31 cellular contexts compared by ENCODE assay signal in the genomic region with DNA sequence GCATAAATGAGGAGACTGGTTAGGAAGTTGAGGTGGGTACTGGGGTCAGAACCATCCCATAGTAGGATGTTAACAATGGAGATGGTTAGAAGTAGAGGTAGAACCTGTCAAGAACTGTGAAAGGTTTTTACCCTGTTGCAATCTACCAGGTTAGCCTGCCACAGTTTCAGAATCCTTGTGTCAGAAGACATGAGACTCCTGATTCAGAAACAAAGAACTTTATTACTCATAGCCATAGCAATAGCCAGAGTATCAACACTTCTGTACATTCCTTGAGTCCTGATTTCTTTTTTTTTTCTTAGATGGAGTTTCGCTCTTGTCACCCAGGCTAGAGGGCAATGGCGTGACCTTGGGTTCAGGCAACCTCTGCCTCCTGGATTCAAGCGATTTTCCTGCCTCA.
DNase-seq lines count a peak whose midpoint lies in the region; ATAC-seq and TF ChIP-seq lines count a peak whose summit lies in the region.
"Had no signal": no experiment of that assay in that cellular context is flagged by ENCODE, and none has a peak within 500 bp of the region (broad histone marks: within the 10 kb centered on the region; RNA-seq: fewer than 3 reads in every experiment).

No MANE protein-coding gene starts in this region.

- ATAC-seq in GM18867 (IDR thresholded peaks at IDR 0.05; ENCODE audit: unreplicated experiment) (peak; percentile 72), HG02571 (IDR thresholded peaks at IDR 0.05; ENCODE audit: unreplicated experiment) (peak; percentile 51), HG03442 (IDR thresholded peaks at IDR 0.05; ENCODE audit: unreplicated experiment) (peak; percentile 75), WTC11 (no peak)
- ATAC-seq: HCT116, heart left ventricle, left cardiac atrium had no signal

- H3K4me3 ChIP-seq in Caco-2 (ENCODE audit: low read depth, low read length), result no peak overlapping the region
- no peak overlapping the region for H3K4me3 ChIP-seq in ovary
- H3K4me3 ChIP-seq: heart left ventricle, neural progenitor cell, PC-9 had no signal

- WGBS in ovary, 3 donors, result 87 to 96% (median 89%) methylated on average over 3 of the region's 3 CpGs

- H3K36me3 Mint-ChIP-seq in Caco-2 (ENCODE audit: insufficient read depth, unreplicated experiment) (no peaks in the 10 kb centered on the region), WTC11 (no peaks in the 10 kb centered on the region)
- no peaks in the 10 kb centered on the region for H3K36me3 Mint-ChIP-seq in activated T-helper 2 cell treated with anti-CD3 and anti-CD28 coated beads, Interferon-gamma antibody, Interleukin-2, Interleukin-4, amounts not matched to agents 10 μg/mL and 5 μg/mL and 100 μg/mL, durations not matched to agents 14 hours and 24 hours and 36 hours (ENCODE audit: low read depth)

- H3K9me3 Mint-ChIP-seq in Caco-2 (ENCODE audit: unreplicated experiment) (peaks cover 7% of the 10 kb centered on the region), WTC11 (no peaks in the 10 kb centered on the region)
- no peaks in the 10 kb centered on the region for H3K9me3 Mint-ChIP-seq in activated T-helper 2 cell treated with anti-CD3 and anti-CD28 coated beads, Interferon-gamma antibody, Interleukin-2, Interleukin-4, amounts not matched to agents 10 μg/mL and 5 μg/mL and 100 μg/mL, durations not matched to agents 14 hours and 24 hours and 36 hours
- H3K9me3 Mint-ChIP-seq: CD8-positive, alpha-beta memory T cell; neural progenitor cell had no signal

- peak overlapping the region; percentile 76 for H3K27ac Mint-ChIP-seq in Caco-2 (ENCODE audit: unreplicated experiment)
- H3K27ac Mint-ChIP-seq in activated T-helper 2 cell treated with anti-CD3 and anti-CD28 coated beads, Interferon-gamma antibody, Interleukin-2, Interleukin-4, amounts not matched to agents 10 μg/mL and 5 μg/mL and 100 μg/mL, durations not matched to agents 14 hours and 24 hours and 36 hours, result no peak overlapping the region
- no peak overlapping the region for H3K27ac Mint-ChIP-seq in WTC11
- H3K27ac Mint-ChIP-seq: B cell; CD8-positive, alpha-beta memory T cell; neural progenitor cell; progenitor cell of endocrine pancreas had no signal

- H3K4me1 Mint-ChIP-seq in Caco-2 (ENCODE audit: low read depth, unreplicated experiment) (peaks cover 34% of the 10 kb centered on the region), WTC11 (peaks cover 3% of the 10 kb centered on the region)
- H3K4me1 Mint-ChIP-seq in activated T-helper 2 cell treated with anti-CD3 and anti-CD28 coated beads, Interferon-gamma antibody, Interleukin-2, Interleukin-4, amounts not matched to agents 10 μg/mL and 5 μg/mL and 100 μg/mL, durations not matched to agents 14 hours and 24 hours and 36 hours (ENCODE audit: low read depth), result no peaks in the 10 kb centered on the region
- H3K4me1 Mint-ChIP-seq: B cell; CD8-positive, alpha-beta memory T cell; neural progenitor cell had no signal

- H3K36me3 ChIP-seq in Caco-2 (ENCODE audit: control insufficient read depth, insufficient read depth, low read length), result no peaks in the 10 kb centered on the region
- no peaks in the 10 kb centered on the region for H3K36me3 ChIP-seq in ovary
- H3K36me3 ChIP-seq: heart left ventricle, neural progenitor cell had no signal

- no peak for TF ChIP-seq CTCF in Caco-2 (IDR thresholded peaks at IDR 0.05; ENCODE audit: insufficient read depth in 1 of 2, low read depth in 1 of 2, low read length in 1 of 2, severe bottlenecking in 1 of 2, unreplicated experiment in 1 of 2)
- no peak for TF ChIP-seq CTCF in WTC11 (IDR thresholded peaks at IDR 0.05)
- TF ChIP-seq CTCF in ovary (IDR thresholded peaks at IDR 0.05), result no peak

- H3K4me1 ChIP-seq in Caco-2 (peaks cover 51% of the 10 kb centered on the region), ovary (ENCODE audit: insufficient read depth) (no peaks in the 10 kb centered on the region)
- H3K4me1 ChIP-seq: heart left ventricle, neural progenitor cell had no signal

- no peak overlapping the region for H3K27ac ChIP-seq in ovary
- H3K27ac ChIP-seq: heart left ventricle, HL-60, neural progenitor cell, PC-9 had no signal

- H3K9me3 ChIP-seq in Caco-2 (no peaks in the 10 kb centered on the region), ovary (no peaks in the 10 kb centered on the region)

- intact Hi-C loops in Caco-2 (cut with micrococcal nuclease; ENCODE audit: unreplicated experiment), result loop anchor here (10.0 kb wide), 1 partner anchor 370 kb away; a partner anchor contains a TSS
- intact Hi-C loops in activated T-helper 2 cell treated with anti-CD3 and anti-CD28 coated beads, Interferon-gamma antibody, Interleukin-2, Interleukin-4, amounts not matched to agents 10 μg/mL and 5 μg/mL and 100 μg/mL, durations not matched to agents 14 hours and 24 hours and 36 hours (cut with micrococcal nuclease), result no loop called here
- intact Hi-C loops in ovary (cut with DNase I), result no loop called here

- no TSS peak for BruUV-seq in Caco-2 (replicated peaks; lab: Mats Ljungman, UMichigan)

- H3K27me3 Mint-ChIP-seq in Caco-2 (ENCODE audit: insufficient read depth, unreplicated experiment) (no peaks in the 10 kb centered on the region), WTC11 (ENCODE audit: low read depth) (no peaks in the 10 kb centered on the region)
- H3K27me3 Mint-ChIP-seq in activated T-helper 2 cell treated with anti-CD3 and anti-CD28 coated beads, Interferon-gamma antibody, Interleukin-2, Interleukin-4, amounts not matched to agents 10 μg/mL and 5 μg/mL and 100 μg/mL, durations not matched to agents 14 hours and 24 hours and 36 hours (ENCODE audit: low read depth), result no peaks in the 10 kb centered on the region
- H3K27me3 Mint-ChIP-seq: CD8-positive, alpha-beta memory T cell; progenitor cell of endocrine pancreas had no signal

- DNase-seq in Caco-2 (no peak), WTC11 (ENCODE audit: low spot score) (no peak), ovary (no peak), SK-N-DZ (ENCODE audit: low spot score) (no peak)
- no peak for DNase-seq in activated T-helper 2 cell treated with anti-CD3 and anti-CD28 coated beads, Interferon-gamma antibody, Interleukin-2, Interleukin-4, amounts not matched to agents 10 μg/mL and 5 μg/mL and 100 μg/mL, durations not matched to agents 14 hours and 24 hours and 36 hours (ENCODE audit: low spot score)
- DNase-seq: activated CD4-positive, alpha-beta T cell treated with anti-CD3 and anti-CD28 coated beads, Interleukin-2, amount 50 U/mL, for 4 hours; activated CD8-positive, alpha-beta memory T cell treated with anti-CD3 and anti-CD28 coated beads, Interleukin-2, amount 50 U/mL, for 4 hours; activated effector memory CD4-positive, alpha-beta T cell treated with Interleukin-2 at 50 U/mL for 16 hours; CD8-positive, alpha-beta memory T cell; erythroblast; GDM1; heart left ventricle; Karpas-422; left cardiac atrium; mammary epithelial cell; NCI-H1436 treated with DMSO at 0.1 percent for 48 hours; NCI-H510A treated with DMSO at 0.1 percent for 48 hours; NK-92 treated with Interleukin-12 subunit alpha and Interleukin-12 subunit beta, amount 100 ng/mL, for 24 hours; PC-9; SHP77; stimulated activated CD8-positive, alpha-beta memory T cell treated with anti-CD3 and anti-CD28 coated beads, Interleukin-4, amount 100 ng/mL, for 48 hours; substantia nigra; T-helper 9 cell had no signal

- TF ChIP-seq EP300 in ovary (IDR thresholded peaks at IDR 0.05), result no peak

- peak overlapping the region; percentile 21 for H3K4me3 Mint-ChIP-seq in Caco-2 (ENCODE audit: unreplicated experiment)
- no peak overlapping the region for H3K4me3 Mint-ChIP-seq in activated T-helper 2 cell treated with anti-CD3 and anti-CD28 coated beads, Interferon-gamma antibody, Interleukin-2, Interleukin-4, amounts not matched to agents 10 μg/mL and 5 μg/mL and 100 μg/mL, durations not matched to agents 14 hours and 24 hours and 36 hours (ENCODE audit: low read depth)
- H3K4me3 Mint-ChIP-seq in WTC11, result no peak overlapping the region
- H3K4me3 Mint-ChIP-seq: B cell; CD8-positive, alpha-beta memory T cell; neural progenitor cell had no signal

- POLR2A ChIA-PET in Caco-2 (lab: Charles Lee), result no interaction called here
- POLR2A ChIA-PET in WTC11 (lab: Charles Lee), result no interaction called here

- CTCF ChIA-PET in Caco-2 (lab: Charles Lee) (no interaction called here), WTC11 (lab: Charles Lee) (no interaction called here)

- H3K27me3 ChIP-seq in Caco-2 (replicated peaks; ENCODE audit: control insufficient read depth, insufficient read depth, low read length) (no peaks in the 10 kb centered on the region), ovary (no peaks in the 10 kb centered on the region)
- H3K27me3 ChIP-seq: heart left ventricle, neural progenitor cell had no signal

- no peak for TF ChIP-seq POLR2A in ovary (IDR thresholded peaks at IDR 0.05)

TF ChIP-seq in WTC11, 78 proteins besides CTCF, POLR2A, EP300 and RAD21 (continues in another document):
- TF ChIP-seq, protein P1, sequence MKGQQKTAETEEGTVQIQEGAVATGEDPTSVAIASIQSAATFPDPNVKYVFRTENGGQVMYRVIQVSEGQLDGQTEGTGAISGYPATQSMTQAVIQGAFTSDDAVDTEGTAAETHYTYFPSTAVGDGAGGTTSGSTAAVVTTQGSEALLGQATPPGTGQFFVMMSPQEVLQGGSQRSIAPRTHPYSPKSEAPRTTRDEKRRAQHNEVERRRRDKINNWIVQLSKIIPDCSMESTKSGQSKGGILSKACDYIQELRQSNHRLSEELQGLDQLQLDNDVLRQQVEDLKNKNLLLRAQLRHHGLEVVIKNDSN (CRISPR knock-in tag; IDR thresholded peaks at IDR 0.05), result no peak
- no peak for TF ChIP-seq FOXJ3 (CRISPR knock-in tag; IDR thresholded peaks at IDR 0.05; ENCODE audit: borderline replicate concordance)
- TF ChIP-seq, protein P2, sequence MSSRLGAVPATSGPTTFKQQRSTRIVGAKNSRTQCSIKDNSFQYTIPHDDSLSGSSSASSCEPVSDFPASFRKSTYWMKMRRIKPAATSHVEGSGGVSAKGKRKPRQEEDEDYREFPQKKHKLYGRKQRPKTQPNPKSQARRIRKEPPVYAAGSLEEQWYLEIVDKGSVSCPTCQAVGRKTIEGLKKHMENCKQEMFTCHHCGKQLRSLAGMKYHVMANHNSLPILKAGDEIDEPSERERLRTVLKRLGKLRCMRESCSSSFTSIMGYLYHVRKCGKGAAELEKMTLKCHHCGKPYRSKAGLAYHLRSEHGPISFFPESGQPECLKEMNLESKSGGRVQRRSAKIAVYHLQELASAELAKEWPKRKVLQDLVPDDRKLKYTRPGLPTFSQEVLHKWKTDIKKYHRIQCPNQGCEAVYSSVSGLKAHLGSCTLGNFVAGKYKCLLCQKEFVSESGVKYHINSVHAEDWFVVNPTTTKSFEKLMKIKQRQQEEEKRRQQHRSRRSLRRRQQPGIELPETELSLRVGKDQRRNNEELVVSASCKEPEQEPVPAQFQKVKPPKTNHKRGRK (CRISPR knock-in tag; IDR thresholded peaks at IDR 0.05; ENCODE audit: borderline replicate concordance), result no peak
